25 cellular contexts compared by ENCODE assay signal in the genomic region with DNA sequence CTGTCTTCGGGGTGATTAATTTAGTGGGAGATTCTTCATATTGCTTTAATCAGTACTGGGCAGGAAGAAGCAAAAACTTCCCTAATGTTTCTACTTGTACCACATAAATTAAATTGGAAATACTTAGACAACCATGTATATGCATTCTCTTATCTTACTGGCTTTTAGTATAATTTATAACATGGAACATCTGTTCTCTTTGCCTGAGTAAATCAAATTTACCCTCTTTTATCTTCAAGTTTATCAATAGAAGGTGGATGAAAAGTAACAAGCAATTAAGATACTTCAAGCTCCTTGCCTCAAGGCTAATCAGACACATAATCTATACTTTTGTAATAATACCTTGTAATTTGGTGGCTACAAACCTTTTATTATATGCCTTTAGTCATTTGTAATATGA.
DNase-seq lines count a peak whose midpoint lies in the region; ATAC-seq and TF ChIP-seq lines count a peak whose summit lies in the region.
"Had no signal": no experiment of that assay in that cellular context is flagged by ENCODE, and none has a peak within 500 bp of the region (broad histone marks: within the 10 kb centered on the region; RNA-seq: fewer than 3 reads in every experiment).

No MANE protein-coding gene starts in this region.

- H3K36me3 ChIP-seq in heart right ventricle: no peaks in the 10 kb centered on the region
- H3K36me3 ChIP-seq: BLaER1 treated with 17β-estradiol and CSF1 and Interleukin-3, amounts not matched to agents 10 nM and 100 nM had no signal

- H3K4me1 Mint-ChIP-seq in nephron: peaks cover 23% of the 10 kb centered on the region
- H3K4me1 Mint-ChIP-seq: B cell had no signal

- H3K27me3 ChIP-seq in heart right ventricle (peaks cover 0 to 1% (median 0%) of the 10 kb centered on the region in 7 donors), dorsolateral prefrontal cortex (peaks cover 0 to 75% (median 10%) of the 10 kb centered on the region in 45 donors)

- H3K4me3 ChIP-seq in heart right ventricle: no peak overlapping the region
- H3K4me3 ChIP-seq in dorsolateral prefrontal cortex: no peak overlapping the region
- H3K4me3 ChIP-seq: BLaER1 treated with 17β-estradiol and CSF1 and Interleukin-3, amounts not matched to agents 10 nM and 100 nM; GM12878 had no signal

- no peaks in the 10 kb centered on the region for H3K36me3 Mint-ChIP-seq in nephron (ENCODE audit: low read depth)
- H3K36me3 Mint-ChIP-seq: CD8-positive, alpha-beta T cell had no signal

- H3K27ac ChIP-seq in heart right ventricle: no peak overlapping the region
- no peak overlapping the region for H3K27ac ChIP-seq in dorsolateral prefrontal cortex
- H3K27ac ChIP-seq: BLaER1 treated with 17β-estradiol and CSF1 and Interleukin-3, amounts not matched to agents 10 nM and 100 nM; C4-2B had no signal

- no peaks in the 10 kb centered on the region for H3K9me3 Mint-ChIP-seq in nephron
- H3K9me3 Mint-ChIP-seq: CD4-positive, alpha-beta T cell; CD8-positive, alpha-beta T cell had no signal

- no peaks in the 10 kb centered on the region for H3K27me3 Mint-ChIP-seq in nephron (ENCODE audit: low read depth)
- H3K27me3 Mint-ChIP-seq: B cell; CD4-positive, alpha-beta T cell had no signal

- no peaks in the 10 kb centered on the region for H3K9me3 ChIP-seq in heart right ventricle
- H3K9me3 ChIP-seq: BLaER1 treated with 17β-estradiol and CSF1 and Interleukin-3, amounts not matched to agents 10 nM and 100 nM; Caco-2 had no signal

- TF ChIP-seq CTCF in nephron (IDR thresholded peaks at IDR 0.05; ENCODE audit: unreplicated experiment in 3 of 3) (no peak), heart right ventricle (IDR thresholded peaks at IDR 0.05) (no peak), dorsolateral prefrontal cortex (IDR thresholded peaks at IDR 0.05 in 54 of 56, conservative IDR thresholded peaks at IDR 0.05 in 2 of 56; ENCODE audit: low read depth in 1 of 56, partially characterized antibody in 56 of 56) (no peak)

- no peak for ATAC-seq in SK-N-SH treated with all-trans-retinoic acid at 6 μM for 48 hours
- ATAC-seq in heart right ventricle: no peak
- ATAC-seq: CD8-positive, alpha-beta T cell; GM12878 had no signal

- no peaks in the 10 kb centered on the region for H3K4me1 ChIP-seq in heart right ventricle
- H3K4me1 ChIP-seq: Caco-2 had no signal

- WGBS in heart right ventricle, 2 donors: 79% methylated on average over 1 of the region's 1 CpG

- peak overlapping the region; percentile 52 to 91 (median 58) for H3K27ac Mint-ChIP-seq in nephron
- H3K27ac Mint-ChIP-seq: B cell; CD4-positive, alpha-beta T cell; CD8-positive, alpha-beta T cell had no signal

- H3K4me3 Mint-ChIP-seq in nephron: no peak overlapping the region
- H3K4me3 Mint-ChIP-seq: B cell; CD4-positive, alpha-beta T cell; CD8-positive, alpha-beta T cell had no signal

- intact Hi-C loops in head of caudate nucleus (cut with DNase I) (no loop called here), heart right ventricle (cut with DNase I) (no loop called here), dorsolateral prefrontal cortex (cut with DNase I) (no loop called here)

- DNase-seq in NCI-H1417 treated with DMSO at 0.1 percent for 48 hours (lab: John Stamatoyannopoulos, UW) (peak; percentile 31), SK-N-DZ (ENCODE audit: low spot score) (peak; percentile 84), head of caudate nucleus (no peak), heart right ventricle (no peak), dorsolateral prefrontal cortex (no peak)
- no peak for DNase-seq in activated naive CD4-positive, alpha-beta T cell treated with Interleukin-2 at 50 U/mL for 16 hours
- DNase-seq: 8988T; AML-193; Caco-2; Calu3; CD4-positive, alpha-beta T cell; CD8-positive, alpha-beta T cell; DMS 273 treated with DMSO at 0.1 percent for 48 hours; DMS153; DMS53; DMS79; DND-41; EL; GDM1 had no signal

TF ChIP-seq in SK-N-SH treated with all-trans-retinoic acid at 6 μM for 48 hours, 23 proteins besides CTCF, POLR2A, EP300 and RAD21:
- TF ChIP-seq ISL1 (CRISPR knock-in tag; IDR thresholded peaks at IDR 0.05) (peak; percentile 51), BACH2 (CRISPR knock-in tag; IDR thresholded peaks at IDR 0.05; ENCODE audit: borderline replicate concordance) (no peak), TCF4 (CRISPR knock-in tag; IDR thresholded peaks at IDR 0.05; ENCODE audit: borderline replicate concordance) (peak; percentile 70; the same call in 1 of the 2 replicates), ZC3H10 (CRISPR knock-in tag; IDR thresholded peaks at IDR 0.05) (no peak)

Comparison
In these comparisons a context has a peak if more than half of its experiments do, and no peak if none do; other contexts are left out.
1. DNase-seq: peak in NCI-H1417 treated with DMSO at 0.1 percent for 48 hours (single experiment) and SK-N-DZ (single experiment); none in head of caudate nucleus (0 of 42), heart right ventricle (0 of 2), dorsolateral prefrontal cortex (0 of 10) and activated naive CD4-positive, alpha-beta T cell treated with Interleukin-2 at 50 U/mL for 16 hours (single experiment).